ENCODE assay signal across 8 cellular contexts in genomic region chr1:71080178-71080781, GRCh38. TPM values are rescaled to one million over a fixed set of nuclear protein-coding genes. Genes with fewer than 3 reads are reported as not detected.
A peak's percentile ranks its signal among the peaks of the same experiment; 100 is the strongest.
DNase-seq lines count a peak whose midpoint lies in the region; ATAC-seq and TF ChIP-seq lines count a peak whose summit lies in the region.

No MANE protein-coding gene starts in this region.

- H3K27me3 Mint-ChIP-seq in naive B cell: peaks cover 10 to 26% (median 25%) of the 10 kb centered on the region in 3 donors

- no peak for DNase-seq in AG09309 (ENCODE audit: low read depth)
- peak; percentile 11 for DNase-seq in GM10248 (ENCODE audit: extremely low spot score)
- DNase-seq in epithelial cell of esophagus (ENCODE audit: low read depth): peak; percentile 32
- peak; percentile 1 for DNase-seq in naive B cell
- no peak for DNase-seq in foreskin melanocyte

- H3K4me3 ChIP-seq in AG09309 (ENCODE audit: control insufficient read depth, low read depth, low read length): peak overlapping the region; percentile 66
- peak overlapping the region; percentile 98 for H3K4me3 ChIP-seq in SU-DHL-6 (ENCODE audit: insufficient read depth, low read length, poor library complexity, severe bottlenecking)
- H3K4me3 ChIP-seq in epithelial cell of esophagus (ENCODE audit: low read length): peak overlapping the region; percentile 98

- ATAC-seq in HG03175 (IDR thresholded peaks at IDR 0.05; ENCODE audit: unreplicated experiment): peak; percentile 23
- peak; percentile 6 to 8 for ATAC-seq in naive B cell (ENCODE audit: low read depth in 2 of 2)
- ATAC-seq in HG02970 (IDR thresholded peaks at IDR 0.05; ENCODE audit: low FRiP score, unreplicated experiment): no peak

- TF ChIP-seq CTCF in AG09309 (IDR thresholded peaks at IDR 0.05; ENCODE audit: control insufficient read depth, insufficient read depth, low read depth, low read length, missing control alignments): no peak
- no peak for TF ChIP-seq CTCF in GM10248 (IDR thresholded peaks at IDR 0.05; ENCODE audit: control extremely low read depth, extremely low read depth, low read depth, missing control alignments)
- TF ChIP-seq CTCF in SU-DHL-6 (IDR thresholded peaks at IDR 0.05; ENCODE audit: insufficient read depth, low read length, poor library complexity, severe bottlenecking): no peak
- TF ChIP-seq CTCF in epithelial cell of esophagus (IDR thresholded peaks at IDR 0.05; ENCODE audit: insufficient read depth, low read depth, low read length, missing control alignments): no peak

- no peaks in the 10 kb centered on the region for H3K9me2 ChIP-seq in SU-DHL-6 (replicated peaks; ENCODE audit: insufficient read depth, low read length)

- CTCF ChIA-PET in GM10248 (lab: Yijun Ruan, JAX): interaction anchor here (0.9 to 1.9 kb wide), 8 partner anchors 8 to 31 kb away, joined by 3 to 9 read pairs (median 5); no protein-coding TSS in a partner anchor

- no peaks in the 10 kb centered on the region for H3K9me3 ChIP-seq in SU-DHL-6 (ENCODE audit: insufficient read depth, low read length)

- H2AFZ ChIP-seq in SU-DHL-6 (ENCODE audit: low read depth, low read length, severe bottlenecking): peak overlapping the region; percentile 83

- POLR2A ChIA-PET in GM10248 (lab: Yijun Ruan, JAX): interaction anchor here (1.1 kb wide), 1 partner anchor 17 kb away, joined by 4 read pairs; no protein-coding TSS in a partner anchor

- peaks cover 0 to 7% (median 2%) of the 10 kb centered on the region in 7 donors for H3K9me3 Mint-ChIP-seq in naive B cell

- no peaks in the 10 kb centered on the region for H3K27me3 ChIP-seq in SU-DHL-6 (ENCODE audit: low read length)

- H3K4me1 Mint-ChIP-seq in naive B cell: peaks cover 16 to 28% (median 18%) of the 10 kb centered on the region in 3 donors

- peaks cover 4% of the 10 kb centered on the region; the same call in 1 of the 2 replicates for H3F3A ChIP-seq in SU-DHL-6 (ENCODE audit: insufficient read depth)

- peak overlapping the region; percentile 89 to 99 (median 96) for H3K4me3 Mint-ChIP-seq in naive B cell

- H3K79me2 ChIP-seq in SU-DHL-6 (ENCODE audit: insufficient read depth, low read length): peaks cover 53% of the 10 kb centered on the region

- peak overlapping the region; percentile 90 for H3K9ac ChIP-seq in SU-DHL-6 (ENCODE audit: low read length)

- peaks cover 40% of the 10 kb centered on the region for H3K36me3 ChIP-seq in SU-DHL-6 (ENCODE audit: low read length)

- peak overlapping the region; percentile 94 for H3K4me2 ChIP-seq in SU-DHL-6 (ENCODE audit: low read depth, low read length, poor library complexity, severe bottlenecking)

- peaks cover 25% of the 10 kb centered on the region for H4K20me1 ChIP-seq in SU-DHL-6 (ENCODE audit: low read depth, low read length)

- peak overlapping the region; percentile 99 to 100 (median 100) for H3K27ac Mint-ChIP-seq in naive B cell

- H3K36me3 Mint-ChIP-seq in naive B cell: peaks cover 16 to 25% of the 10 kb centered on the region in 2 donors

- peak overlapping the region; percentile 75 for H3K27ac ChIP-seq in SU-DHL-6 (ENCODE audit: low read depth, low read length)

RNA-seq across cellular contexts. Expression of gene ZRANB2, which starts 0.6 kb away (rescaled TPM):
- polyA plus RNA-seq in naive B cell (ENCODE audit: low read depth in 6 of 6): 10 to 100 TPM; 40.7 to 59.7 (median 52.3) TPM

RNA-seq across cellular contexts. Expression of gene PTGER3, which starts 32.7 kb away (rescaled TPM):
- not detected for polyA plus RNA-seq in naive B cell (ENCODE audit: low read depth in 6 of 6)

Comparison
In these comparisons a context has a peak if more than half of its experiments do, and no peak if none do; other contexts are left out.
1. DNase-seq: peak in GM10248 (single experiment), epithelial cell of esophagus (single experiment) and naive B cell (single experiment); none in AG09309 (single experiment) and foreskin melanocyte (single experiment).
2. Peak in every context shown above with its lines, with median percentiles within 50 percentile points of each other: H3K4me3 ChIP-seq.